1 cellular context compared by ENCODE assay signal in the genomic region with DNA sequence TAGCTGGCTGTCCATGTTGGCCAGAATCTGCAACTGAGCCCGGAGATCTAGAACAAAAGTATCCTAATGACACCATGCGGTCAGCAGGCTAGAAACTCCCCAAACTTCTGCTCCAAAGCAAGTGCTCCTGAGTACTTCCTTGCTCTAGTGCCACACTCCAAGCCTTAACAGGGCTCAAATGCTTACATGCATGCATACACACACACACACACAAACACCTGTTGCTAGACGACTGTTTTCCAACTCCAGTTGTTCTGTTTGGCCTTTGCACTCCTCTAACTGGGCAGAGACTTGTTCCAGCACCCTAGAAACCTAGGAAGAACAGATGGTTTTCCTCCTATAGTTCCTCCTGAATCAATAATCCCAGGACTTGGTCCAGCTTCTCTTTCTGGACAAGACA.
TF ChIP-seq lines count a peak whose summit lies in the region.

No MANE protein-coding gene starts in this region.

TF ChIP-seq in HEK293, 187 proteins besides CTCF, POLR2A, EP300 and RAD21 (continued from another document):
- TF ChIP-seq ZBTB7A (tag by site-specific recombination; IDR thresholded peaks at IDR 0.05; ENCODE audit: low read depth) (no peak), SALL2 (tag by site-specific recombination; IDR thresholded peaks at IDR 0.05; ENCODE audit: borderline replicate concordance) (no peak)
